Comparison of ENCODE assay signal across 15 cellular contexts in genomic region chr12:108322998-108323397, GRCh38. TPM values are rescaled to one million over a fixed set of nuclear protein-coding genes. Genes with fewer than 3 reads are reported as not detected.
"Had no signal": no experiment of that assay in that cellular context is flagged by ENCODE, and none has a peak within 500 bp of the region (broad histone marks: within the 10 kb centered on the region; RNA-seq: fewer than 3 reads in every experiment).

No MANE protein-coding gene starts in this region.

- H3K4me3 Mint-ChIP-seq: mesothelial cell of epicardium had no signal

- H3K27ac Mint-ChIP-seq: mesothelial cell of epicardium had no signal

- H3K9me3 Mint-ChIP-seq: mesothelial cell of epicardium had no signal

- H3K4me1 Mint-ChIP-seq: mesothelial cell of epicardium had no signal

- DNase-seq: effector CD8-positive, alpha-beta T cell; foreskin keratinocyte; heart left ventricle; hypothalamus; left cardiac atrium; left lung; left ventricle myocardium superior; lower lobe of right lung; mesenchymal stem cell; mucosa of descending colon had no signal

- H3K36me3 Mint-ChIP-seq: mesothelial cell of epicardium had no signal

- ATAC-seq: foreskin keratinocyte, gastroesophageal sphincter, heart left ventricle, left cardiac atrium, left lung, left ventricle myocardium superior, lower lobe of right lung, mucosa of descending colon had no signal

RNA-seq across cellular contexts. Expression of gene CMKLR1, which starts 16.1 kb away (rescaled TPM):
- total RNA-seq: endothelial cell of umbilical vein, fibroblast of lung, foreskin keratinocyte, lung microvascular endothelial cell had no signal
